23 cellular contexts compared by ENCODE assay signal in the genomic region with DNA sequence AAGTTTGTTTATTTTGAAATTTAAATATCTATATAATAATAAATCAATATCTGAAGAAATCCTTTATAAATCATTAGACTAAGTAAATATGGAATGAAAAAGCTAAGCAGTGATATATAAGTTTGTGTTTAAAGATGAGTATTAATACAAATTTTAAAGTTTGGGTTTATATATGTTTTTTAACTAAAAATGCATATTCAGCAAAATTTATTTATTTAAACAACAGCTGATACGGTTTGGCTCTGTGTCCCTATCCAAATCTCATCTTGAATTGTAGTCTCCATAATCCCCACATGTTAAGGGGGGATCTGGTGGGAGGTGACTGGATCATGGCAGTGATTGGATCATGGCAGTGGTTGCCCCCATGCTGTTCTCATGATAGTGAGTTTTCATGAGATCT.
A peak's percentile ranks its signal among the peaks of the same experiment; 100 is the strongest.
DNase-seq lines count a peak whose midpoint lies in the region; ATAC-seq, FAIRE-seq and TF ChIP-seq lines count a peak whose summit lies in the region.
"Had no signal": no experiment of that assay in that cellular context is flagged by ENCODE, and none has a peak within 500 bp of the region (broad histone marks: within the 10 kb centered on the region; RNA-seq: fewer than 3 reads in every experiment).

No MANE protein-coding gene starts in this region.

- H2AFZ ChIP-seq in IMR-90 (replicated peaks; ENCODE audit: low read length, poor library complexity): no peak overlapping the region
- no peak overlapping the region for H2AFZ ChIP-seq in H1 (ENCODE audit: low read length)
- H2AFZ ChIP-seq: GM23248 had no signal

- H4K5ac ChIP-seq in IMR-90 (ENCODE audit: low read depth, low read length): no peak overlapping the region
- H4K5ac ChIP-seq in H1 (ENCODE audit: insufficient read length, low read depth, low read length): no peak overlapping the region

- ATAC-seq in A549: no peak
- ATAC-seq in IMR-90 (ENCODE audit: low read depth): no peak
- ATAC-seq: HCT116 had no signal

- DNase-seq in A549 (ENCODE audit: low read depth in 1 of 2, low spot score in 1 of 2) (no peak), IMR-90 (no peak), H1 (ENCODE audit: low read depth in 1 of 2, low spot score in 2 of 2) (no peak), kidney (no peak), SW480 (ENCODE audit: low spot score) (no peak), medulla oblongata (ENCODE audit: extremely low spot score) (no peak), NCI-H1092 treated with DMSO at 0.1 percent for 48 hours (lab: John Stamatoyannopoulos, UW) (no peak), hippocampal formation (lab: John Stamatoyannopoulos, UW) (no peak)
- DNase-seq: ACHN; AML-193; BE2C; CD4-positive, alpha-beta T cell; CD8-positive, alpha-beta memory T cell; DMS 273 treated with DMSO at 0.1 percent for 48 hours; DMS79; EL; GF-D8; GM23248; H9 had no signal

- H2BK120ac ChIP-seq in IMR-90 (ENCODE audit: low read depth, low read length): no peak overlapping the region
- no peak overlapping the region for H2BK120ac ChIP-seq in H1 (replicated peaks; ENCODE audit: low read depth, low read length)

- H3K79me1 ChIP-seq in IMR-90 (ENCODE audit: low read depth in 1 of 2, low read length in 2 of 2) (no peaks in the 10 kb centered on the region), H1 (ENCODE audit: low read depth, low read length) (no peaks in the 10 kb centered on the region)

- 3% methylated on average over 1 of the region's 1 CpG for WGBS in A549 (ENCODE audit: missing lambda C conversion rate)
- WGBS in IMR-90 (ENCODE audit: extremely low coverage in 2 of 2, insufficient read length in 1 of 2), 2 experiments: no CpG with 5 or more reads among the region's 1 CpG
- WGBS in H1 (ENCODE audit: extremely low coverage in 1 of 2, insufficient coverage in 1 of 2, insufficient read length in 1 of 2, insufficient replicate concordance in 2 of 2, low coverage in 1 of 2, low lambda C conversion rate in 2 of 2, missing lambda C conversion rate in 1 of 2), 2 experiments: 96% methylated on average over 1 of the region's 1 CpG; no CpG with 5 or more reads in 1 of the 2 experiments

- H2BK20ac ChIP-seq in IMR-90 (ENCODE audit: low read depth, low read length) (no peak overlapping the region), H1 (ENCODE audit: low read length) (no peak overlapping the region)

- H3K36me3 ChIP-seq in IMR-90 (ENCODE audit: control insufficient read depth, insufficient read depth, low read length): no peaks in the 10 kb centered on the region
- H3K36me3 ChIP-seq in H1 (ENCODE audit: control insufficient read depth in 2 of 4, insufficient read depth in 4 of 4, low read length in 3 of 4): no peaks in the 10 kb centered on the region
- H3K36me3 ChIP-seq in kidney (ENCODE audit: control insufficient read depth in 1 of 2, insufficient read depth in 2 of 2, low read length in 2 of 2): no peaks in the 10 kb centered on the region
- H3K36me3 ChIP-seq: BE2C; BLaER1 treated with 17β-estradiol and CSF1 and Interleukin-3, amounts not matched to agents 10 nM and 100 nM had no signal

- H3K27ac ChIP-seq in A549 (no peak overlapping the region), IMR-90 (ENCODE audit: insufficient read depth, low read length) (no peak overlapping the region), H1 (ENCODE audit: low read depth, low read length) (no peak overlapping the region), kidney (ENCODE audit: low read depth in 2 of 2, low read length in 2 of 2) (no peak overlapping the region)
- H3K27ac ChIP-seq: BLaER1 treated with 17β-estradiol and CSF1 and Interleukin-3, amounts not matched to agents 10 nM and 100 nM; GM23248 had no signal

- no TSS peak for BruUV-seq in IMR-90 (replicated peaks; lab: Mats Ljungman, UMichigan)

- FAIRE-seq in A549 (lab: Jason Lieb, UNC) (no peak), H1 (lab: Jason Lieb, UNC) (no peak), kidney (lab: Jason Lieb, UNC) (peak; percentile 79)
- FAIRE-seq: D721Med, GM12892 had no signal

- CTCF ChIA-PET in A549 (lab: Yijun Ruan, JAX): no interaction called here
- CTCF ChIA-PET in IMR-90 (lab: Yijun Ruan, JAX): no interaction called here
- CTCF ChIA-PET in H1 (lab: Charles Lee; ENCODE audit: partially characterized antibody): no interaction called here

- in situ Hi-C loops in IMR-90 (cut with MboI; ENCODE audit: low sequenced_read_pairs): no loop called here

- H3K56ac ChIP-seq in IMR-90 (ENCODE audit: extremely low read depth, insufficient read depth, low read length) (no peak overlapping the region), H1 (replicated peaks; ENCODE audit: insufficient read length, low read depth, low read length) (no peak overlapping the region)

- H3K9ac ChIP-seq in IMR-90 (ENCODE audit: low read depth, low read length): no peak overlapping the region
- H3K9ac ChIP-seq in H1 (replicated peaks in 1 of 4; ENCODE audit: extremely low read depth in 1 of 4, low read depth in 3 of 4, low read length in 3 of 4): no peak overlapping the region
- H3K9ac ChIP-seq in kidney (ENCODE audit: low read length in 2 of 2): no peak overlapping the region
- H3K9ac ChIP-seq: BLaER1 treated with 17β-estradiol and CSF1 and Interleukin-3, amounts not matched to agents 10 nM and 100 nM; GM23248 had no signal

- no peak overlapping the region for H2AK5ac ChIP-seq in IMR-90 (ENCODE audit: low read depth, low read length)
- H2AK5ac ChIP-seq in H1 (ENCODE audit: low read depth, low read length): no peak overlapping the region

- no peak overlapping the region for H2BK12ac ChIP-seq in H1 (ENCODE audit: low read depth, low read length)

- H3K23me2 ChIP-seq in H1 (ENCODE audit: low read depth, low read length): no peaks in the 10 kb centered on the region

- TF ChIP-seq CTCF in A549 (IDR thresholded peaks at IDR 0.05) (no peak), IMR-90 (conservative IDR thresholded peaks at IDR 0.05; ENCODE audit: low read depth, low read length) (no peak), H1 (IDR thresholded peaks at IDR 0.05; ENCODE audit: control extremely low read depth in 1 of 3, insufficient read depth in 1 of 3, low read depth in 1 of 3, low read length in 3 of 3) (no peak), kidney (IDR thresholded peaks at IDR 0.05; ENCODE audit: borderline replicate concordance, extremely low read depth, insufficient read depth) (no peak)

- TF ChIP-seq RAD21 in A549 (conservative IDR thresholded peaks at IDR 0.05 in 1 of 2, IDR thresholded peaks at IDR 0.05 in 1 of 2) (no peak), IMR-90 (IDR thresholded peaks at IDR 0.05; ENCODE audit: low read length) (no peak), H1 (IDR thresholded peaks at IDR 0.05 in 1 of 2, conservative IDR thresholded peaks at IDR 0.05 in 1 of 2; ENCODE audit: low read depth in 2 of 2, low read length in 2 of 2) (no peak)

- H3K14ac ChIP-seq in IMR-90 (replicated peaks; ENCODE audit: low read depth, low read length) (no peak overlapping the region), H1 (ENCODE audit: insufficient read length) (no peak overlapping the region)

- dilution Hi-C loops in IMR-90 (cut with HindIII; ENCODE audit: low sequenced_read_pairs, unreplicated experiment): no loop called here

- H3K79me2 ChIP-seq in H1 (ENCODE audit: control insufficient read depth in 1 of 2, insufficient read depth in 2 of 2, low read length in 2 of 2): no peaks in the 10 kb centered on the region

- no peak overlapping the region for H4K91ac ChIP-seq in IMR-90 (ENCODE audit: insufficient read depth, low read depth, low read length)
- H4K91ac ChIP-seq in H1 (replicated peaks; ENCODE audit: insufficient read length, low read length): no peak overlapping the region

- POLR2A ChIA-PET in A549 (lab: Yijun Ruan, JAX) (no interaction called here), IMR-90 (lab: Charles Lee; ENCODE audit: unreplicated experiment) (no interaction called here), H1 (lab: Charles Lee; ENCODE audit: partially characterized antibody) (no interaction called here)

- intact Hi-C loops in IMR-90 (cut with micrococcal nuclease) (no loop called here), kidney (cut with DNase I) (no loop called here)

- no peaks in the 10 kb centered on the region for H3K9me1 ChIP-seq in IMR-90 (ENCODE audit: insufficient read depth, low read length)

- H3K23ac ChIP-seq in IMR-90 (ENCODE audit: low read depth, low read length) (no peak overlapping the region), H1 (ENCODE audit: insufficient read length) (no peak overlapping the region)

- H3K4me1 ChIP-seq in A549 (no peaks in the 10 kb centered on the region), IMR-90 (ENCODE audit: control insufficient read depth, insufficient read depth, low read length) (no peaks in the 10 kb centered on the region), H1 (replicated peaks in 1 of 4; ENCODE audit: control insufficient read depth in 3 of 4, insufficient read depth in 4 of 4, low read length in 3 of 4) (no peaks in the 10 kb centered on the region), kidney (ENCODE audit: control insufficient read depth in 1 of 2, insufficient read depth in 1 of 2, low read depth in 1 of 2, low read length in 2 of 2) (no peaks in the 10 kb centered on the region)
- H3K4me1 ChIP-seq: BLaER1 treated with 17β-estradiol and CSF1 and Interleukin-3, amounts not matched to agents 10 nM and 100 nM had no signal

- no peak overlapping the region for H3K18ac ChIP-seq in IMR-90 (ENCODE audit: low read depth, low read length)
- H3K18ac ChIP-seq in H1 (ENCODE audit: extremely low read depth, low read length): no peak overlapping the region

- H2BK15ac ChIP-seq in IMR-90 (ENCODE audit: low read depth, low read length) (no peak overlapping the region), H1 (ENCODE audit: low read length) (no peak overlapping the region)

- TF ChIP-seq EP300 in A549 (IDR thresholded peaks at IDR 0.05) (no peak), H1 (IDR thresholded peaks at IDR 0.05; ENCODE audit: borderline replicate concordance in 1 of 2, low read depth in 2 of 2, low read length in 2 of 2) (no peak)

- H2AK9ac ChIP-seq in IMR-90 (replicated peaks; ENCODE audit: low read depth, low read length, poor library complexity): no peak overlapping the region

- H3K9me3 ChIP-seq in A549: no peaks in the 10 kb centered on the region
- H3K9me3 ChIP-seq in IMR-90 (ENCODE audit: control insufficient read depth, insufficient read depth, low read length): no peaks in the 10 kb centered on the region
- no peaks in the 10 kb centered on the region for H3K9me3 ChIP-seq in H1 (ENCODE audit: insufficient read depth in 2 of 2, low read depth in 1 of 2, low read length in 1 of 2)
- H3K9me3 ChIP-seq in kidney (ENCODE audit: control insufficient read depth in 1 of 2, low read length in 2 of 2): no peaks in the 10 kb centered on the region
- H3K9me3 ChIP-seq: BE2C; BLaER1 treated with 17β-estradiol and CSF1 and Interleukin-3, amounts not matched to agents 10 nM and 100 nM had no signal

- H3K4ac ChIP-seq in IMR-90 (ENCODE audit: low read depth, low read length) (no peak overlapping the region), H1 (replicated peaks; ENCODE audit: insufficient read length, low read depth, low read length) (no peak overlapping the region)

- H3K27me3 ChIP-seq in IMR-90 (ENCODE audit: control insufficient read depth, insufficient read depth, low read length) (no peaks in the 10 kb centered on the region), H1 (replicated peaks in 1 of 4; ENCODE audit: control insufficient read depth in 3 of 4, extremely low read depth in 1 of 4, insufficient read depth in 3 of 4, low read length in 3 of 4) (no peaks in the 10 kb centered on the region)
- H3K27me3 ChIP-seq: BE2C; BLaER1 treated with 17β-estradiol and CSF1 and Interleukin-3, amounts not matched to agents 10 nM and 100 nM had no signal

- no peak overlapping the region for H3K4me3 ChIP-seq in A549
- no peak overlapping the region for H3K4me3 ChIP-seq in IMR-90 (ENCODE audit: insufficient read depth, low read depth, low read length)
- no peak overlapping the region for H3K4me3 ChIP-seq in H1 (ENCODE audit: extremely low read depth in 1 of 4, insufficient read depth in 2 of 4, low read depth in 3 of 4, low read length in 4 of 4)
- no peak overlapping the region for H3K4me3 ChIP-seq in kidney (ENCODE audit: low read length in 2 of 2)
- H3K4me3 ChIP-seq: BLaER1 treated with 17β-estradiol and CSF1 and Interleukin-3, amounts not matched to agents 10 nM and 100 nM; GM23248 had no signal

- H4K20me1 ChIP-seq in IMR-90 (ENCODE audit: insufficient read depth, low read length) (no peaks in the 10 kb centered on the region), H1 (replicated peaks in 1 of 2; ENCODE audit: control insufficient read depth in 1 of 2, insufficient read depth in 2 of 2, low read length in 2 of 2) (no peaks in the 10 kb centered on the region)
- H4K20me1 ChIP-seq: BLaER1 treated with 17β-estradiol and CSF1 and Interleukin-3, amounts not matched to agents 10 nM and 100 nM had no signal

- H3K4me2 ChIP-seq in A549 (no peak overlapping the region), IMR-90 (ENCODE audit: low read depth, low read length) (no peak overlapping the region), H1 (ENCODE audit: insufficient read depth in 1 of 2, low read depth in 2 of 2, low read length in 2 of 2) (no peak overlapping the region)
- H3K4me2 ChIP-seq: BLaER1 treated with 17β-estradiol and CSF1 and Interleukin-3, amounts not matched to agents 10 nM and 100 nM had no signal

- H4K8ac ChIP-seq in IMR-90 (ENCODE audit: low read depth in 2 of 2, low read length in 2 of 2) (no peak overlapping the region), H1 (ENCODE audit: extremely low read depth, insufficient read depth, low read length) (no peak overlapping the region)

- TF ChIP-seq POLR2A in A549 (IDR thresholded peaks at IDR 0.05; ENCODE audit: low read length): no peak
- TF ChIP-seq POLR2A in IMR-90 (IDR thresholded peaks at IDR 0.05; ENCODE audit: low read depth, low read length): no peak
- no peak for TF ChIP-seq POLR2A in H1 (IDR thresholded peaks at IDR 0.05; ENCODE audit: control extremely low read depth in 1 of 2, low read depth in 2 of 2, low read length in 2 of 2)

- H2BK5ac ChIP-seq in IMR-90 (ENCODE audit: low read depth, low read length, poor library complexity, severe bottlenecking) (no peak overlapping the region), H1 (ENCODE audit: low read depth, low read length) (no peak overlapping the region)

Comparison
In these comparisons a context has a peak if more than half of its experiments do, and no peak if none do; other contexts are left out.
1. Of the 18 proteins assayed by ChIP-seq in both H1 and A549: peak only in H1: none; only in A549: none; in both: MAFK; in neither: 17.